In the genomic region with DNA sequence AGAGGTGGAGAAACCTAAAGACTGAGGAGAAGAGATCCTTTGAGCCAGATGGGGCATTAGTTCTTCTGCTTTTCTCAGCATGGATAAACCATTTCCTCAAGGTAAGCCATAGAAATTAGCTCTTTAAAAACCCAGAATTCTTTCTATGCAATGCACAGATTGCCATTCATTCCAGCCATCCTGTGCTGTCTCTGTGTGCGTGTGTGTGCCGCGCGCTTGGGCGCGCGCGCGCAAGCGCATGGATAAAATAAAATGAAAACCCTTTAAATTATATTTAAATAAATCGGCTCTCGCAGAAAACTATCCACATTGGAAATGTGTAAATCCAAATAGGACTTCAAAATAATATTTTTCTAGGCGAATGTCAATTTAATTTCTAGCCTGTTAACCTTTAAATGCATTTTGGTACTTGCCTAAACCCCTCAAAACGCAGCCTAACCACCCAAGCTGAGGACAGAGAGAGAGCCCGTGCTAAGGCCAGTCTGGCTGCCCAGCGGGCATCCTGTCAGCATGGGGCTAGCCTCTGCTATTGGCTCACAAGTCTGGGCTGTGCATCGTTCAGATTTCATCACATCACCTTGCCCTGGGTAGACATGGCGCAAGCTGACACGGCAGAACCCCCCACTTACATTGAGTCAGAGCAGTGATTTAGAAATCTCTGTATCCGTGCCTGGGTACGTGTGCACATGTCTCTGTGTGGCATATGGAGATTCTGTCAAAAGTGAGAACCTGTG, we compare ENCODE assay signal across 8 cellular contexts.
DNase-seq lines count a peak whose midpoint lies in the region; ATAC-seq, FAIRE-seq and TF ChIP-seq lines count a peak whose summit lies in the region.

No MANE protein-coding gene starts in this region.

- H3K4me3 ChIP-seq in lower lobe of right lung: peak overlapping the region; percentile 28

- POLR2A ChIA-PET in MCF 10A (lab: Yijun Ruan, JAX): no interaction called here

- no peaks in the 10 kb centered on the region for H3K27me3 ChIP-seq in lower lobe of right lung (ENCODE audit: low read depth)

- H3K9me3 ChIP-seq in lower lobe of right lung: no peaks in the 10 kb centered on the region

- H3K4me1 ChIP-seq in lower lobe of right lung: no peaks in the 10 kb centered on the region

- peak in 1 of 2 donors; percentile 12 for ATAC-seq in lower lobe of right lung
- ATAC-seq in HG02759 (IDR thresholded peaks at IDR 0.05; ENCODE audit: unreplicated experiment): no peak
- no peak for ATAC-seq in GM21825 (IDR thresholded peaks at IDR 0.05; ENCODE audit: unreplicated experiment)
- no peak for ATAC-seq in activated CD4-positive, CD25-positive, alpha-beta regulatory T cell treated with anti-CD3 and anti-CD28 coated beads, Interleukin-2, amount 50 U/mL, for 24 hours

- H3K36me3 Mint-ChIP-seq in HFFc6 (ENCODE audit: low read depth) (no peaks in the 10 kb centered on the region), MCF 10A (ENCODE audit: insufficient read depth, unreplicated experiment) (no peaks in the 10 kb centered on the region)

- no peak overlapping the region; the same call in 1 of the 2 replicates for H3K27ac Mint-ChIP-seq in HFFc6
- H3K27ac Mint-ChIP-seq in MCF 10A (ENCODE audit: low read depth, unreplicated experiment): no peak overlapping the region

- TF ChIP-seq CTCF in HFFc6 (IDR thresholded peaks at IDR 0.05) (no peak), MCF 10A (IDR thresholded peaks at IDR 0.05; ENCODE audit: unreplicated experiment) (no peak), lower lobe of right lung (IDR thresholded peaks at IDR 0.05) (no peak)

- no peaks in the 10 kb centered on the region for H3K27me3 Mint-ChIP-seq in HFFc6 (ENCODE audit: insufficient read depth)
- no peaks in the 10 kb centered on the region for H3K27me3 Mint-ChIP-seq in MCF 10A (ENCODE audit: insufficient read depth, unreplicated experiment)

- peak overlapping the region; percentile 88 for H3K4me3 Mint-ChIP-seq in HFFc6
- H3K4me3 Mint-ChIP-seq in MCF 10A (ENCODE audit: unreplicated experiment): peak overlapping the region; percentile 91

- H3K4me1 Mint-ChIP-seq in HFFc6 (ENCODE audit: low read depth): no peaks in the 10 kb centered on the region
- no peaks in the 10 kb centered on the region for H3K4me1 Mint-ChIP-seq in MCF 10A (ENCODE audit: insufficient read depth, unreplicated experiment)

- intact Hi-C loops in MCF 10A (cut with micrococcal nuclease): no loop called here
- intact Hi-C loops in lower lobe of right lung (cut with DNase I): no loop called here

- H3K36me3 ChIP-seq in lower lobe of right lung: no peaks in the 10 kb centered on the region

- CTCF ChIA-PET in MCF 10A (lab: Yijun Ruan, JAX): no interaction called here

- TF ChIP-seq POLR2A in GM12892 (IDR thresholded peaks at IDR 0.05; ENCODE audit: low read depth, low read length): no peak

- peaks cover 7% of the 10 kb centered on the region for H3K9me3 Mint-ChIP-seq in HFFc6
- H3K9me3 Mint-ChIP-seq in MCF 10A (ENCODE audit: unreplicated experiment): peaks cover 17% of the 10 kb centered on the region

- no TSS peak for BruUV-seq in MCF 10A (replicated peaks; lab: Mats Ljungman, UMichigan)

- peak; percentile 34 for DNase-seq in A172 (ENCODE audit: low spot score)
- no peak for DNase-seq in HFFc6
- DNase-seq in MCF 10A (ENCODE audit: unreplicated experiment): peak; percentile 89
- peak; percentile 27 for DNase-seq in lower lobe of right lung
- DNase-seq in GM12892 (ENCODE audit: insufficient read length): no peak

- FAIRE-seq in GM12892 (lab: Jason Lieb, UNC): no peak

- H3K27ac ChIP-seq in lower lobe of right lung: no peak overlapping the region

Comparison
In these comparisons a context has a peak if more than half of its experiments do, and no peak if none do; other contexts are left out.
1. DNase-seq: peak in A172 (single experiment), MCF 10A (single experiment) and lower lobe of right lung (single experiment); none in HFFc6 (single experiment) and GM12892 (single experiment).